1 cellular context compared by ENCODE assay signal in genomic region chr5:80480354-80480753, GRCh38.
TF ChIP-seq lines count a peak whose summit lies in the region.

No MANE protein-coding gene starts in this region.

TF ChIP-seq in WTC11, 78 proteins besides CTCF, POLR2A, EP300 and RAD21 (continued from another document):
- TF ChIP-seq ZNF219 (CRISPR knock-in tag; IDR thresholded peaks at IDR 0.05; ENCODE audit: borderline replicate concordance) = no peak
- TF ChIP-seq, protein P1, sequence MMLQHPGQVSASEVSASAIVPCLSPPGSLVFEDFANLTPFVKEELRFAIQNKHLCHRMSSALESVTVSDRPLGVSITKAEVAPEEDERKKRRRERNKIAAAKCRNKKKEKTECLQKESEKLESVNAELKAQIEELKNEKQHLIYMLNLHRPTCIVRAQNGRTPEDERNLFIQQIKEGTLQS (CRISPR knock-in tag; conservative IDR thresholded peaks at IDR 0.05) = no peak
